In genomic region chr7:34821965-34822558, GRCh38 we compare ENCODE assay signal across 13 cellular contexts.
"Had no signal": no experiment of that assay in that cellular context is flagged by ENCODE, and none has a peak within 500 bp of the region (broad histone marks: within the 10 kb centered on the region; RNA-seq: fewer than 3 reads in every experiment).

No MANE protein-coding gene starts in this region.

- H3K27ac Mint-ChIP-seq: activated CD4-positive, alpha-beta memory T cell treated with anti-CD3 and anti-CD28 coated beads, Interleukin-2, amount 10 ng/mL, durations not matched to agents 7 days and 5 days; natural killer cell had no signal

- H3K27ac ChIP-seq: ascending aorta, dorsolateral prefrontal cortex, foreskin keratinocyte, stomach had no signal

- H3K4me1 ChIP-seq: ascending aorta, foreskin keratinocyte, stomach had no signal

- H3K4me3 ChIP-seq: ascending aorta, dorsolateral prefrontal cortex, stomach had no signal

- H3K4me3 Mint-ChIP-seq: activated CD4-positive, alpha-beta memory T cell treated with anti-CD3 and anti-CD28 coated beads, Interleukin-2, amount 10 ng/mL, durations not matched to agents 7 days and 5 days; natural killer cell had no signal

- H3K9me3 Mint-ChIP-seq: activated CD4-positive, alpha-beta memory T cell treated with anti-CD3 and anti-CD28 coated beads, Interleukin-2, amount 10 ng/mL, durations not matched to agents 7 days and 5 days; natural killer cell had no signal

- DNase-seq: activated CD4-positive, alpha-beta memory T cell treated with anti-CD3 and anti-CD28 coated beads, Interleukin-2, amount 10 ng/mL, durations not matched to agents 7 days and 5 days; activated CD4-positive, alpha-beta T cell treated with anti-CD3 and anti-CD28 coated beads for 1 hour; activated CD8-positive, alpha-beta memory T cell treated with anti-CD3 and anti-CD28 coated beads, Interleukin-2, amount 50 U/mL, for 48 hours; activated naive CD4-positive, alpha-beta T cell; dorsolateral prefrontal cortex; foreskin keratinocyte; head of caudate nucleus; left colon; natural killer cell; stimulated activated CD4-positive, alpha-beta T cell treated with anti-CD3 and anti-CD28 coated beads, Interleukin-4, amount 100 ng/mL, for 4 hours; stomach had no signal

- H3K4me1 Mint-ChIP-seq: activated CD4-positive, alpha-beta memory T cell treated with anti-CD3 and anti-CD28 coated beads, Interleukin-2, amount 10 ng/mL, durations not matched to agents 7 days and 5 days; natural killer cell had no signal

- H3K36me3 ChIP-seq: ascending aorta, stomach had no signal

- H3K9me3 ChIP-seq: ascending aorta had no signal

- H3K27me3 ChIP-seq: ascending aorta, dorsolateral prefrontal cortex, foreskin keratinocyte, stomach had no signal

- ATAC-seq: esophagus mucosa, foreskin keratinocyte, left colon, natural killer cell had no signal

- H3K36me3 Mint-ChIP-seq: natural killer cell had no signal
